Comparison of ENCODE assay signal across 8 cellular contexts in genomic region chr6:34393191-34393967, GRCh38. TPM values are rescaled to one million over a fixed set of nuclear protein-coding genes. Genes with fewer than 3 reads are reported as not detected.
A peak's percentile ranks its signal among the peaks of the same experiment; 100 is the strongest.
DNase-seq lines count a peak whose midpoint lies in the region; ATAC-seq lines count a peak whose summit lies in the region.

No MANE protein-coding gene starts in this region.

- H3K36me3 ChIP-seq in ES-I3 (ENCODE audit: insufficient read depth, low read length) = no peaks in the 10 kb centered on the region
- no peaks in the 10 kb centered on the region for H3K36me3 ChIP-seq in naive thymus-derived CD4-positive, alpha-beta T cell (ENCODE audit: control insufficient read depth in 2 of 3, insufficient read depth in 3 of 3, low read length in 3 of 3)

- H3K27me3 Mint-ChIP-seq in naive thymus-derived CD4-positive, alpha-beta T cell = peaks cover 0 to 2% (median 0%) of the 10 kb centered on the region in 5 donors

- intact Hi-C loops in naive thymus-derived CD4-positive, alpha-beta T cell (cut with micrococcal nuclease) = loop anchor here (2.0 to 5.0 kb wide), 10 partner anchors 21 to 1729 kb away; partner anchors contain the start of genes SMIM29 (in 2 of the 2), HMGA1 (in 1 of the 2), MAPK14 (in 1 of the 2) and RPS10 (in 1 of the 2)

- H3K4me3 Mint-ChIP-seq in naive thymus-derived CD4-positive, alpha-beta T cell = peak overlapping the region in 4 of 10 donors; percentile 79 to 99 (median 98)

- peak overlapping the region in 8 of 9 donors; percentile 89 to 95 (median 92) for H3K27ac Mint-ChIP-seq in naive thymus-derived CD4-positive, alpha-beta T cell

- H3K27ac ChIP-seq in cingulate gyrus (ENCODE audit: low read depth, low read length) = peak overlapping the region; percentile 96
- peak overlapping the region; percentile 85 for H3K27ac ChIP-seq in naive thymus-derived CD4-positive, alpha-beta T cell (ENCODE audit: low read depth, low read length)

- POLR2A ChIA-PET in naive thymus-derived CD4-positive, alpha-beta T cell (lab: Charles Lee) = interaction anchor here (1.3 to 3.5 kb wide), 3 partner anchors 144 to 198 kb away, joined by 4 to 19 read pairs (median 12); partner anchors contain the start of genes HMGA1 and SMIM29

- no peaks in the 10 kb centered on the region for H3K27me3 ChIP-seq in naive thymus-derived CD4-positive, alpha-beta T cell (ENCODE audit: control insufficient read depth in 2 of 2, insufficient read depth in 2 of 2, low read length in 2 of 2)

- CTCF ChIA-PET in naive thymus-derived CD4-positive, alpha-beta T cell (lab: Charles Lee) = interaction anchor here (0.7 to 1.2 kb wide), 3 partner anchors 11 to 144 kb away, joined by 3 to 6 read pairs (median 3); no protein-coding TSS in a partner anchor

- peak overlapping the region; percentile 94; the same call in 1 of the 2 replicates for H3K9ac ChIP-seq in ES-I3 (ENCODE audit: low read depth, low read length)

- H3K9me3 Mint-ChIP-seq in naive thymus-derived CD4-positive, alpha-beta T cell = peaks cover 0 to 4% (median 0%) of the 10 kb centered on the region in 11 donors

- DNase-seq in NCI-H774 (lab: John Stamatoyannopoulos, UW) (peak; percentile 45), occipital lobe (lab: John Stamatoyannopoulos, UW) (no peak)
- no peak for DNase-seq in naive thymus-derived CD4-positive, alpha-beta T cell

- H3K4me1 Mint-ChIP-seq in naive thymus-derived CD4-positive, alpha-beta T cell = peaks cover 0 to 26% (median 23%) of the 10 kb centered on the region in 7 donors

- H3K4me1 ChIP-seq in ES-I3 (ENCODE audit: insufficient read depth, low read length) = 0 out of 2 replicates have a peak, but pooled peaks cover 2% of the 10 kb centered on the region
- peaks cover 11 to 16% of the 10 kb centered on the region in 2 donors for H3K4me1 ChIP-seq in naive thymus-derived CD4-positive, alpha-beta T cell (ENCODE audit: control insufficient read depth in 2 of 2, insufficient read depth in 2 of 2, low read length in 2 of 2)

- H3K4me3 ChIP-seq in naive thymus-derived CD4-positive, alpha-beta T cell (ENCODE audit: low read length) = peak overlapping the region; percentile 92

- H3K36me3 Mint-ChIP-seq in naive thymus-derived CD4-positive, alpha-beta T cell = peaks cover 0 to 4% (median 0%) of the 10 kb centered on the region in 5 donors

- ATAC-seq in naive thymus-derived CD4-positive, alpha-beta T cell = no peak
- ATAC-seq in GM21576 (IDR thresholded peaks at IDR 0.05; ENCODE audit: unreplicated experiment) = no peak
- ATAC-seq in HG03159 (IDR thresholded peaks at IDR 0.05; ENCODE audit: unreplicated experiment) = no peak
- ATAC-seq in GM21825 (IDR thresholded peaks at IDR 0.05; ENCODE audit: unreplicated experiment) = no peak

- H3K9me3 ChIP-seq in ES-I3 (ENCODE audit: control insufficient read depth, insufficient read depth, low read length) = no peaks in the 10 kb centered on the region
- H3K9me3 ChIP-seq in naive thymus-derived CD4-positive, alpha-beta T cell (ENCODE audit: control insufficient read depth in 2 of 3, low read length in 3 of 3) = no peaks in the 10 kb centered on the region

RNA-seq across cellular contexts. Expression of gene NUDT3, which starts 0.9 kb away (rescaled TPM):
- total RNA-seq in naive thymus-derived CD4-positive, alpha-beta T cell = 10 to 100 TPM; 16.2 to 29.7 (median 25.4) TPM
- polyA plus RNA-seq in naive thymus-derived CD4-positive, alpha-beta T cell = 10 to 100 TPM; 10.4 to 11.5 TPM
- 116 TPM for total RNA-seq in occipital lobe

RNA-seq across cellular contexts. Expression of gene RPS10, which starts 32.5 kb away (rescaled TPM):
- 1,000 to 10,000 TPM; 1,466 to 3,151 (median 2,905) TPM for total RNA-seq in naive thymus-derived CD4-positive, alpha-beta T cell
- 1,000 to 10,000 TPM; 1,999 to 2,306 TPM for polyA plus RNA-seq in naive thymus-derived CD4-positive, alpha-beta T cell
- 1,021 TPM for total RNA-seq in occipital lobe
